Comparison of ENCODE assay signal across 12 cellular contexts in genomic region chr14:68084256-68084655, GRCh38.
DNase-seq lines count a peak whose midpoint lies in the region; ATAC-seq and TF ChIP-seq lines count a peak whose summit lies in the region.
"Had no signal": no experiment of that assay in that cellular context is flagged by ENCODE, and none has a peak within 500 bp of the region (broad histone marks: within the 10 kb centered on the region; RNA-seq: fewer than 3 reads in every experiment).

No MANE protein-coding gene starts in this region.

- peak; percentile 17 for TF ChIP-seq CTCF in GM12865 (IDR thresholded peaks at IDR 0.05; ENCODE audit: insufficient read depth, low read depth, low read length, missing control alignments)
- TF ChIP-seq CTCF in activated CD8-positive, alpha-beta T cell treated with anti-CD3 and anti-CD28 coated beads for 36 hours (IDR thresholded peaks at IDR 0.05), result no peak

- no peak overlapping the region for H3K27ac Mint-ChIP-seq in activated CD8-positive, alpha-beta T cell treated with anti-CD3 and anti-CD28 coated beads for 36 hours
- no peak overlapping the region for H3K27ac Mint-ChIP-seq in activated T-cell treated with anti-CD3 and anti-CD28 coated beads, Interleukin-2, amount 50 U/mL, for 72 hours

- no peaks in the 10 kb centered on the region for H3K27me3 Mint-ChIP-seq in activated CD8-positive, alpha-beta T cell treated with anti-CD3 and anti-CD28 coated beads for 36 hours
- H3K27me3 Mint-ChIP-seq in activated T-cell treated with anti-CD3 and anti-CD28 coated beads, Interleukin-2, amount 50 U/mL, for 72 hours (ENCODE audit: low read depth), result no peaks in the 10 kb centered on the region

- intact Hi-C loops in activated CD8-positive, alpha-beta T cell treated with anti-CD3 and anti-CD28 coated beads for 36 hours (cut with micrococcal nuclease), result no loop called here

- no peak for ATAC-seq in activated CD8-positive, alpha-beta T cell treated with anti-CD3 and anti-CD28 coated beads for 36 hours
- no peak for ATAC-seq in activated T-cell treated with anti-CD3 and anti-CD28 coated beads, Interleukin-2, amount 50 U/mL, for 72 hours (replicated peaks in 1 of 2)

- no peaks in the 10 kb centered on the region for H3K36me3 Mint-ChIP-seq in activated CD8-positive, alpha-beta T cell treated with anti-CD3 and anti-CD28 coated beads for 36 hours (ENCODE audit: low read depth)
- no peaks in the 10 kb centered on the region for H3K36me3 Mint-ChIP-seq in activated T-cell treated with anti-CD3 and anti-CD28 coated beads, Interleukin-2, amount 50 U/mL, for 72 hours (ENCODE audit: insufficient read depth in 2 of 2)

- CTCF ChIA-PET in activated CD8-positive, alpha-beta T cell treated with anti-CD3 and anti-CD28 coated beads for 36 hours (lab: Charles Lee), result no interaction called here

- no peak overlapping the region for H3K4me3 ChIP-seq in GM12865 (ENCODE audit: low read depth, low read length)
- H3K4me3 ChIP-seq: ovary had no signal

- H3K4me1 Mint-ChIP-seq in activated CD8-positive, alpha-beta T cell treated with anti-CD3 and anti-CD28 coated beads for 36 hours (ENCODE audit: low read depth), result peaks cover 18% of the 10 kb centered on the region
- peaks cover 12% of the 10 kb centered on the region for H3K4me1 Mint-ChIP-seq in activated T-cell treated with anti-CD3 and anti-CD28 coated beads, Interleukin-2, amount 50 U/mL, for 72 hours (ENCODE audit: low read depth)

- peak; percentile 31 for DNase-seq in GM12865 (ENCODE audit: low read depth)
- DNase-seq in NCI-H460 (ENCODE audit: extremely low read depth, low read depth), result peak; percentile 7
- DNase-seq in dermis blood vessel endothelial cell, result peak; percentile 51
- peak; percentile 38 for DNase-seq in myocyte (ENCODE audit: low read depth)
- DNase-seq in HK-2 (ENCODE audit: unreplicated experiment), result no peak
- no peak for DNase-seq in activated CD8-positive, alpha-beta T cell treated with anti-CD3 and anti-CD28 coated beads for 36 hours
- DNase-seq in activated T-cell treated with anti-CD3 and anti-CD28 coated beads, Interleukin-2, amount 50 U/mL, for 72 hours, result no peak
- DNase-seq in NCI-H146 (lab: John Stamatoyannopoulos, UW), result no peak
- DNase-seq: amniotic stem cell, hippocampal formation, KG1, ovary had no signal

- no peaks in the 10 kb centered on the region for H3K9me3 Mint-ChIP-seq in activated CD8-positive, alpha-beta T cell treated with anti-CD3 and anti-CD28 coated beads for 36 hours
- no peaks in the 10 kb centered on the region for H3K9me3 Mint-ChIP-seq in activated T-cell treated with anti-CD3 and anti-CD28 coated beads, Interleukin-2, amount 50 U/mL, for 72 hours

- no peak overlapping the region for H3K4me3 Mint-ChIP-seq in activated CD8-positive, alpha-beta T cell treated with anti-CD3 and anti-CD28 coated beads for 36 hours
- no peak overlapping the region for H3K4me3 Mint-ChIP-seq in activated T-cell treated with anti-CD3 and anti-CD28 coated beads, Interleukin-2, amount 50 U/mL, for 72 hours

- POLR2A ChIA-PET in activated CD8-positive, alpha-beta T cell treated with anti-CD3 and anti-CD28 coated beads for 36 hours (lab: Charles Lee), result no interaction called here

Comparison
In these comparisons a context has a peak if more than half of its experiments do, and no peak if none do; other contexts are left out.
1. DNase-seq: peak in GM12865 (single experiment), NCI-H460 (single experiment), dermis blood vessel endothelial cell (single experiment) and myocyte (single experiment); none in HK-2 (single experiment), activated CD8-positive, alpha-beta T cell treated with anti-CD3 and anti-CD28 coated beads for 36 hours (single experiment), activated T-cell treated with anti-CD3 and anti-CD28 coated beads, Interleukin-2, amount 50 U/mL, for 72 hours (0 of 2) and NCI-H146 (single experiment).